Comparison of ENCODE assay signal across 8 cellular contexts in the genomic region with DNA sequence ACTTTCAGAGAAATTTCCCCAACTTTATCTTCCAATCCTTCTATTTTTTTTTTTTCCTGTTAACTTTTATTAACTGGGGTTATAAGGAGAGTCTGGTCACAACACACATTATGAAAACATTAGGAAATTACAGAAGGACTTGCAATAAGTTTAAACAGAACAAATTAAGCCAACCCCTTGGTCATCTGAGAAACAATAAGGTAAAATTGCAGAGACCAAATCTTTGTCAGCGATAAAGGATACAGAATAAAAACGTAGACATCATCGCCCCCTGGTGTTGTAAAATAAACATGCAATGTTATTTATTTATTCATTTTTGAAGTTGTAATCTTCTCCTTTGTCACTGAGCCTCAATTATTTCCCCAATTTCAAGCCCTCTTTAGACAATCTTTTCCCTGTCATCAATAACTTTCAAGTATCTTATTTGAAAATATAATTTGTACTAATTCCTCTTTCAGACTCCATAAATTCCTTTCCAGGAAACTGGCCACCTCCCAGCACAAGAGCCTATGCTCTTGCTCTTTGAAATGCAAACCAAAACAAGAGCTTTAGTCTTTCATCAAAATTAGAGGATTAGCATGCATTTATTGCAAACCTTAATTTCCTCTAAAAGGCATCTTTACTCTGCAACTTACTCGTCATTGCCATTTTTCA. TPM values are rescaled to one million over a fixed set of nuclear protein-coding genes. Genes with fewer than 3 reads are reported as not detected.
DNase-seq lines count a peak whose midpoint lies in the region; ATAC-seq and TF ChIP-seq lines count a peak whose summit lies in the region.

No MANE protein-coding gene starts in this region.

- intact Hi-C loops in right lobe of liver (cut with DNase I), result no loop called here

- TF ChIP-seq CTCF in AG04450 (IDR thresholded peaks at IDR 0.05; ENCODE audit: low read depth, low read length), result peak; percentile 58
- TF ChIP-seq CTCF in astrocyte of the cerebellum (IDR thresholded peaks at IDR 0.05; ENCODE audit: low read depth, low read length, missing control alignments), result peak; percentile 25
- TF ChIP-seq CTCF in right lobe of liver (IDR thresholded peaks at IDR 0.05), result peak; percentile 56 to 69 (median 64)
- no peak for TF ChIP-seq CTCF in coronary artery (IDR thresholded peaks at IDR 0.05)

- TF ChIP-seq POLR2A in right lobe of liver (IDR thresholded peaks at IDR 0.05), result no peak

- no peak overlapping the region for H3K27ac ChIP-seq in AG04450 (ENCODE audit: low read depth, low read length)
- no peak overlapping the region for H3K27ac ChIP-seq in right lobe of liver
- no peak overlapping the region for H3K27ac ChIP-seq in coronary artery

- peaks cover 0 to 36% (median 17%) of the 10 kb centered on the region in 4 donors for H3K36me3 ChIP-seq in right lobe of liver

- ATAC-seq in GM18868 (IDR thresholded peaks at IDR 0.05; ENCODE audit: unreplicated experiment) (peak; percentile 47), right lobe of liver (peak; percentile 37 to 77 (median 60)), HG02884 (IDR thresholded peaks at IDR 0.05; ENCODE audit: unreplicated experiment) (no peak)

- CTCF ChIA-PET in AG04450 (lab: Charles Lee), result interaction anchor here (0.7 to 3.7 kb wide), 12 partner anchors 9 to 579 kb away, joined by 3 to 75 read pairs (median 6); partner anchors contain the start of gene SPC25

- H3K4me3 ChIP-seq in AG04450 (ENCODE audit: low read depth, low read length) (no peak overlapping the region), astrocyte of the cerebellum (ENCODE audit: low read depth, low read length) (no peak overlapping the region), right lobe of liver (no peak overlapping the region), coronary artery (no peak overlapping the region)

- 16% methylated on average over 4 of the region's 4 CpGs for WGBS in right lobe of liver (ENCODE audit: insufficient coverage, low coverage, low lambda C conversion rate, missing lambda C conversion rate)

- POLR2A ChIA-PET in AG04450 (lab: Yijun Ruan, JAX), result no interaction called here

- no peaks in the 10 kb centered on the region for H3K9me3 ChIP-seq in AG04450 (ENCODE audit: control insufficient read depth, insufficient read depth, low read length)
- no peaks in the 10 kb centered on the region for H3K9me3 ChIP-seq in right lobe of liver

- H3K4me1 ChIP-seq in right lobe of liver, result no peaks in the 10 kb centered on the region

- H3K27me3 ChIP-seq in AG04450 (ENCODE audit: control insufficient read depth, insufficient read depth, low read length) (no peaks in the 10 kb centered on the region), right lobe of liver (no peaks in the 10 kb centered on the region)

- in situ Hi-C loops in astrocyte of the cerebellum (cut with HindIII; ENCODE audit: low sequenced_read_pairs), result no loop called here

- DNase-seq in AG04450 (ENCODE audit: low read depth, low spot score) (peak; percentile 10), NCI-H2107 treated with DMSO at 0.1 percent for 48 hours (lab: John Stamatoyannopoulos, UW; ENCODE audit: unreplicated experiment) (peak; percentile 23), astrocyte of the cerebellum (ENCODE audit: low read depth) (peak; percentile 35), right lobe of liver (no peak), islet precursor cell (no peak), coronary artery (ENCODE audit: low spot score) (no peak)

RNA-seq across cellular contexts. Expression of gene G6PC2, which starts 19.5 kb away (rescaled TPM):
- not detected in 2 replicates for polyA plus RNA-seq in AG04450 (2011; rRNA removed)
- polyA minus RNA-seq in AG04450 (2011; rRNA and poly(A)+ RNA removed), result not detected in 2 replicates
- total RNA-seq in right lobe of liver, result not detected

RNA-seq across cellular contexts. Expression of gene SPC25, which starts 30.4 kb away (rescaled TPM):
- 2.6 and 4.2 TPM in 2 replicates for polyA plus RNA-seq in AG04450 (2011; rRNA removed)
- polyA minus RNA-seq in AG04450 (2011; rRNA and poly(A)+ RNA removed), result 1.7 and 2.3 TPM in 2 replicates
- 1 to 10 TPM in 1 of 6 experiments, under 1 TPM in 4, not detected in 1; 0.15 to 1.1 (median 0.67) TPM for total RNA-seq in right lobe of liver

Comparison
In these comparisons a context has a peak if more than half of its experiments do, and no peak if none do; other contexts are left out.
1. DNase-seq: peak in AG04450 (single experiment), NCI-H2107 treated with DMSO at 0.1 percent for 48 hours (single experiment) and astrocyte of the cerebellum (single experiment); none in right lobe of liver (0 of 3), islet precursor cell (single experiment) and coronary artery (single experiment).